In genomic region chr1:4270651-4271337, GRCh38 we compare ENCODE assay signal across 6 cellular contexts.
"Had no signal": no experiment of that assay in that cellular context is flagged by ENCODE, and none has a peak within 500 bp of the region (broad histone marks: within the 10 kb centered on the region; RNA-seq: fewer than 3 reads in every experiment).

No MANE protein-coding gene starts in this region.

- H2AFZ ChIP-seq: GM23248 had no signal

- FAIRE-seq: HTR-8/SVneo had no signal

- H3K4me3 ChIP-seq: GM23248 had no signal

- DNase-seq: GM23248, GOT3, H9, HCEC 1CT, KBM-7 had no signal

- H3K9ac ChIP-seq: GM23248 had no signal

- H3K27ac ChIP-seq: GM23248 had no signal
